Comparison of ENCODE assay signal across 22 cellular contexts in genomic region chr6:19413323-19413722, GRCh38.
A peak's percentile ranks its signal among the peaks of the same experiment; 100 is the strongest.
DNase-seq lines count a peak whose midpoint lies in the region; ATAC-seq and TF ChIP-seq lines count a peak whose summit lies in the region.
"Had no signal": no experiment of that assay in that cellular context is flagged by ENCODE, and none has a peak within 500 bp of the region (broad histone marks: within the 10 kb centered on the region; RNA-seq: fewer than 3 reads in every experiment).

No MANE protein-coding gene starts in this region.

- no peak overlapping the region for H2AFZ ChIP-seq in PC-3 (ENCODE audit: low read length)

- no peaks in the 10 kb centered on the region for H3K9me3 ChIP-seq in PC-3 (ENCODE audit: low read length)
- H3K9me3 ChIP-seq: MG63, SJSA1 had no signal

- no TSS peak for BruUV-seq in PC-3 (replicated peaks; lab: Mats Ljungman, UMichigan)

- no peak overlapping the region for H3K9ac ChIP-seq in PC-3 (ENCODE audit: low read length)

- intact Hi-C loops in PC-3 (cut with micrococcal nuclease), result loop anchor here (5.0 kb wide), 1 partner anchor 54 kb away; no protein-coding TSS in a partner anchor

- H3K4me3 ChIP-seq in PC-3 (ENCODE audit: low read length) (no peak overlapping the region), retinal pigment epithelial cell (ENCODE audit: low read length) (no peak overlapping the region)
- H3K4me3 ChIP-seq: heart right ventricle, MG63, SJSA1, tibial nerve had no signal

- no peaks in the 10 kb centered on the region for H3K27me3 ChIP-seq in PC-3 (ENCODE audit: low read length)
- H3K27me3 ChIP-seq: heart right ventricle, MG63, SJSA1, tibial nerve had no signal

- H3K4me1 ChIP-seq in PC-3 (ENCODE audit: insufficient read depth, low read length), result peaks cover 62% of the 10 kb centered on the region
- H3K4me1 ChIP-seq: heart right ventricle, tibial nerve had no signal

- no peaks in the 10 kb centered on the region for H3K79me2 ChIP-seq in PC-3 (ENCODE audit: low read length)

- POLR2A ChIA-PET in PC-3 (lab: Charles Lee; ENCODE audit: unreplicated experiment), result interaction anchor here (0.9 kb wide), 1 partner anchor 41 kb away, joined by 4 read pairs; no protein-coding TSS in a partner anchor

- H3K4me2 ChIP-seq in PC-3 (ENCODE audit: low read length), result peak overlapping the region; percentile 38; the same call in 1 of the 2 replicates

- H3F3A ChIP-seq in PC-3 (ENCODE audit: low read length, unreplicated experiment), result peaks cover 7% of the 10 kb centered on the region

- no peak for ATAC-seq in PC-3
- ATAC-seq: heart right ventricle, HepG2 had no signal

- peak; percentile 54 for DNase-seq in GM03348 (ENCODE audit: low spot score)
- DNase-seq in PC-3, result peak; percentile 76
- DNase-seq in epithelial cell of prostate (ENCODE audit: low read depth, low spot score), result peak; percentile 39
- DNase-seq in retinal pigment epithelial cell (ENCODE audit: low read depth), result peak; percentile 59
- no peak for DNase-seq in T-helper 1 cell
- DNase-seq in ureter (ENCODE audit: low spot score), result no peak
- DNase-seq in NCI-H2081 (lab: John Stamatoyannopoulos, UW), result no peak
- DNase-seq in NAMALWA (ENCODE audit: low spot score), result no peak
- DNase-seq: activated CD4-positive, CD25-positive, alpha-beta regulatory T cell treated with anti-CD3 and anti-CD28 coated beads, Interleukin-2, amount 50 U/mL, for 72 hours; DMS153; heart right ventricle; kidney; mesendoderm; MG63; NCI-H2029 treated with DMSO at 0.1 percent for 48 hours; NCI-H524; stimulated activated CD4-positive, alpha-beta T cell treated with anti-CD3 and anti-CD28 coated beads, Interleukin-15, amount 100 ng/mL, for 24 hours; stimulated activated naive CD4-positive, alpha-beta T cell had no signal

- H3K27ac ChIP-seq in PC-3 (ENCODE audit: low read length) (peak overlapping the region; percentile 51), epithelial cell of prostate (peak overlapping the region; percentile 32)
- H3K27ac ChIP-seq: C4-2B, heart right ventricle, SJSA1, tibial nerve had no signal

- no peaks in the 10 kb centered on the region for H4K20me1 ChIP-seq in PC-3 (ENCODE audit: low read length)

- CTCF ChIA-PET in PC-3 (lab: Charles Lee), result no interaction called here

- H3K9me2 ChIP-seq in PC-3 (replicated peaks; ENCODE audit: low read length), result no peaks in the 10 kb centered on the region

- no peak for TF ChIP-seq CTCF in PC-3 (conservative IDR thresholded peaks at IDR 0.05; ENCODE audit: low read depth, low read length)
- TF ChIP-seq CTCF in retinal pigment epithelial cell (conservative IDR thresholded peaks at IDR 0.05; ENCODE audit: low read depth, low read length), result no peak

- H3K36me3 ChIP-seq in PC-3 (ENCODE audit: low read depth, low read length), result no peaks in the 10 kb centered on the region
- H3K36me3 ChIP-seq: heart right ventricle, MG63, SJSA1, tibial nerve had no signal

Comparison
In these comparisons a context has a peak if more than half of its experiments do, and no peak if none do; other contexts are left out.
1. DNase-seq: peak in GM03348 (single experiment), PC-3 (single experiment), epithelial cell of prostate (single experiment) and retinal pigment epithelial cell (single experiment); none in T-helper 1 cell (0 of 5), ureter (single experiment), NCI-H2081 (0 of 2) and NAMALWA (single experiment).